In genomic region chr6:6751197-6751596, GRCh38 we compare ENCODE assay signal across 13 cellular contexts.
DNase-seq lines count a peak whose midpoint lies in the region.
"Had no signal": no experiment of that assay in that cellular context is flagged by ENCODE, and none has a peak within 500 bp of the region (broad histone marks: within the 10 kb centered on the region; RNA-seq: fewer than 3 reads in every experiment).

No MANE protein-coding gene starts in this region.

- DNase-seq in T-helper 2 cell treated with Interferon-gamma antibody and Interleukin-4, amounts not matched to agents 5 μg/mL and 100 μg/mL, for 36 hours (ENCODE audit: low spot score), result no peak
- DNase-seq in T-helper 2 cell (no peak), SK-N-MC (ENCODE audit: low read depth, low spot score) (no peak), mesenteric fat pad (ENCODE audit: low spot score) (peak; percentile 79), D341Med (ENCODE audit: low spot score) (no peak), GOT3 (lab: John Stamatoyannopoulos, UW) (no peak), LoVo (ENCODE audit: low spot score) (no peak)
- DNase-seq: activated CD8-positive, alpha-beta memory T cell treated with anti-CD3 and anti-CD28 coated beads for 24 hours; COR-L47; mesendoderm; PC-9 had no signal

- peak overlapping the region; percentile 81 for H3K27ac Mint-ChIP-seq in T-helper 2 cell treated with Interferon-gamma antibody and Interleukin-4, amounts not matched to agents 5 μg/mL and 100 μg/mL, for 36 hours

- no peaks in the 10 kb centered on the region for H3K9me3 Mint-ChIP-seq in T-helper 2 cell treated with Interferon-gamma antibody and Interleukin-4, amounts not matched to agents 5 μg/mL and 100 μg/mL, for 36 hours
- H3K9me3 Mint-ChIP-seq: central memory CD8-positive, alpha-beta T cell had no signal

- peaks cover 29% of the 10 kb centered on the region for H3K4me1 ChIP-seq in stomach smooth muscle (ENCODE audit: control insufficient read depth, insufficient read depth, low read length)

- H3K9ac ChIP-seq in SK-N-MC (ENCODE audit: insufficient read length) (peak overlapping the region; percentile 29), stomach smooth muscle (ENCODE audit: low read length in 2 of 2) (no peak overlapping the region)

- H3K27ac ChIP-seq in SK-N-MC (peak overlapping the region; percentile 91), stomach smooth muscle (ENCODE audit: low read length) (peak overlapping the region; percentile 31)

- H3K4me3 Mint-ChIP-seq in T-helper 2 cell treated with Interferon-gamma antibody and Interleukin-4, amounts not matched to agents 5 μg/mL and 100 μg/mL, for 36 hours, result peak overlapping the region; percentile 31
- H3K4me3 Mint-ChIP-seq: central memory CD8-positive, alpha-beta T cell had no signal

- H3K27me3 ChIP-seq in stomach smooth muscle (ENCODE audit: control insufficient read depth in 1 of 2, insufficient read depth in 2 of 2, low read length in 2 of 2), result no peaks in the 10 kb centered on the region

- H3K4me1 Mint-ChIP-seq in T-helper 2 cell treated with Interferon-gamma antibody and Interleukin-4, amounts not matched to agents 5 μg/mL and 100 μg/mL, for 36 hours (ENCODE audit: low read depth), result peaks cover 20% of the 10 kb centered on the region
- H3K4me1 Mint-ChIP-seq: central memory CD8-positive, alpha-beta T cell had no signal

- no peaks in the 10 kb centered on the region for H3K36me3 ChIP-seq in SK-N-MC (ENCODE audit: insufficient read depth, low read length)
- H3K36me3 ChIP-seq in stomach smooth muscle (ENCODE audit: control insufficient read depth in 2 of 2, insufficient read depth in 2 of 2, low read length in 2 of 2), result no peaks in the 10 kb centered on the region

- H3K36me3 Mint-ChIP-seq in T-helper 2 cell treated with Interferon-gamma antibody and Interleukin-4, amounts not matched to agents 5 μg/mL and 100 μg/mL, for 36 hours (ENCODE audit: low read depth), result no peaks in the 10 kb centered on the region

- H3K27me3 Mint-ChIP-seq in T-helper 2 cell treated with Interferon-gamma antibody and Interleukin-4, amounts not matched to agents 5 μg/mL and 100 μg/mL, for 36 hours (ENCODE audit: low read depth), result peaks cover 16% of the 10 kb centered on the region

- H3K9me3 ChIP-seq in SK-N-MC (ENCODE audit: low read depth, low read length), result no peaks in the 10 kb centered on the region
- H3K9me3 ChIP-seq in stomach smooth muscle (ENCODE audit: control insufficient read depth in 2 of 2, low read length in 2 of 2), result no peaks in the 10 kb centered on the region

- H3K4me3 ChIP-seq in SK-N-MC (peak overlapping the region; percentile 6; the same call in 1 of the 2 replicates), stomach smooth muscle (ENCODE audit: low read length in 2 of 2) (no peak overlapping the region)
- H3K4me3 ChIP-seq: PC-9 had no signal
